In the genomic region with DNA sequence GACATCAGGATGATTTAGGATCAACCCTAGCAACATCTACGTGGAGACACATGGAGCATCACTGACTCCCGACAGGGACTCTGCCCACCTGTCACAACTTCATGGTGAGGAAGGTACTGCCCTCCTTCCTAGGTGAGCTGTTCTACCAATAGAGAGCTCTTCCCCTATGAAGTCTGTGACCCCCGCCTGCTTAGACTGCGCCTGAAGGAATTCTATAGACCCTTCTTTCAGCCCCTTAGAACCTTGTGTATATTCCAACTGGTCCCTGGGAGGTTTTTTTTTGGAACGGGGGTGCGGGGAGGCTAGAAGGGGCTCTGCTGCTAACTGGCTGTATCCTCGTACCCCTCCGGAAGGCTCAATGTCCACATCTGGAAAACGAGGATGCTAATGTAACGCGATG, we compare ENCODE assay signal across 8 cellular contexts. TPM values are rescaled to one million over a fixed set of nuclear protein-coding genes. Genes with fewer than 3 reads are reported as not detected.
DNase-seq lines count a peak whose midpoint lies in the region; ATAC-seq and TF ChIP-seq lines count a peak whose summit lies in the region.

No MANE protein-coding gene starts in this region.

- peak overlapping the region; percentile 68 for H3K27ac ChIP-seq in BLaER1

- peak overlapping the region; percentile 92 to 99 (median 98) for H3K27ac Mint-ChIP-seq in naive thymus-derived CD8-positive, alpha-beta T cell

- peaks cover 34% of the 10 kb centered on the region for H3K36me3 ChIP-seq in BLaER1

- POLR2A ChIA-PET in naive thymus-derived CD8-positive, alpha-beta T cell (lab: Charles Lee): interaction anchor here (1.1 to 2.7 kb wide), 8 partner anchors 10 to 404 kb away, joined by 3 to 35 read pairs (median 6); partner anchors contain the start of genes ALG8, AQP11, CLNS1A and NDUFC2

- H3K4me2 ChIP-seq in BLaER1: peak overlapping the region; percentile 98

- H3K9me3 Mint-ChIP-seq in naive thymus-derived CD8-positive, alpha-beta T cell: no peaks in the 10 kb centered on the region

- TF ChIP-seq CTCF in LNCaP clone FGC (IDR thresholded peaks at IDR 0.05; ENCODE audit: control insufficient read depth, extremely low read depth, insufficient read depth) (no peak), choroid plexus epithelial cell (conservative IDR thresholded peaks at IDR 0.05; ENCODE audit: low read depth, low read length) (no peak)

- no peaks in the 10 kb centered on the region for H3K27me3 ChIP-seq in BLaER1

- no peak for ATAC-seq in naive thymus-derived CD8-positive, alpha-beta T cell
- no peak for ATAC-seq in GM21528 (IDR thresholded peaks at IDR 0.05; ENCODE audit: low FRiP score, unreplicated experiment)
- ATAC-seq in HG02571 (IDR thresholded peaks at IDR 0.05; ENCODE audit: unreplicated experiment): no peak

- H3K4me1 Mint-ChIP-seq in naive thymus-derived CD8-positive, alpha-beta T cell: peaks cover 8 to 37% (median 32%) of the 10 kb centered on the region in 4 donors

- peak overlapping the region; percentile 82 for H3K9ac ChIP-seq in BLaER1

- peak overlapping the region; percentile 90 to 97 (median 94) for H3K4me3 Mint-ChIP-seq in naive thymus-derived CD8-positive, alpha-beta T cell

- H3K4me3 ChIP-seq in BLaER1: peak overlapping the region; percentile 87
- peak overlapping the region; percentile 87 for H3K4me3 ChIP-seq in LNCaP clone FGC (ENCODE audit: low read depth, low read length)
- peak overlapping the region; percentile 72 for H3K4me3 ChIP-seq in choroid plexus epithelial cell (ENCODE audit: low read depth, low read length)

- peaks cover 0 to 30% (median 0%) of the 10 kb centered on the region in 3 donors for H3K36me3 Mint-ChIP-seq in naive thymus-derived CD8-positive, alpha-beta T cell

- DNase-seq in LNCaP clone FGC (ENCODE audit: low read depth) (no peak), choroid plexus epithelial cell (ENCODE audit: low read depth) (no peak), NCI-H446 treated with DMSO at 0.1 percent for 48 hours (lab: John Stamatoyannopoulos, UW) (no peak), OCI-M1 (lab: John Stamatoyannopoulos, UW) (no peak)
- DNase-seq in naive thymus-derived CD8-positive, alpha-beta T cell: peak in 3 of 10 donors; percentile 1 to 6 (median 1)

- peaks cover 22% of the 10 kb centered on the region for H3K4me1 ChIP-seq in BLaER1

- no peaks in the 10 kb centered on the region for H3K9me3 ChIP-seq in BLaER1

- no peaks in the 10 kb centered on the region for H4K20me1 ChIP-seq in BLaER1

- no peaks in the 10 kb centered on the region for H3K27me3 Mint-ChIP-seq in naive thymus-derived CD8-positive, alpha-beta T cell

RNA-seq across cellular contexts. Expression of gene INTS4, which starts 0.6 kb away (rescaled TPM):
- 10 to 100 TPM; 73.8 to 77.1 TPM for total RNA-seq in naive thymus-derived CD8-positive, alpha-beta T cell
- polyA plus RNA-seq in naive thymus-derived CD8-positive, alpha-beta T cell: 10 to 100 TPM; 36.1 to 42.7 (median 36.5) TPM

RNA-seq across cellular contexts. Expression of gene KCTD14, which starts 29.2 kb away (rescaled TPM):
- under 1 TPM in 1 of 2 experiments, not detected in 1; 0.36 TPM for total RNA-seq in naive thymus-derived CD8-positive, alpha-beta T cell
- under 1 TPM in 2 of 3 donors, not detected in 1; 0.13 to 0.33 TPM for polyA plus RNA-seq in naive thymus-derived CD8-positive, alpha-beta T cell
